Comparison of ENCODE assay signal across 15 cellular contexts in the genomic region with DNA sequence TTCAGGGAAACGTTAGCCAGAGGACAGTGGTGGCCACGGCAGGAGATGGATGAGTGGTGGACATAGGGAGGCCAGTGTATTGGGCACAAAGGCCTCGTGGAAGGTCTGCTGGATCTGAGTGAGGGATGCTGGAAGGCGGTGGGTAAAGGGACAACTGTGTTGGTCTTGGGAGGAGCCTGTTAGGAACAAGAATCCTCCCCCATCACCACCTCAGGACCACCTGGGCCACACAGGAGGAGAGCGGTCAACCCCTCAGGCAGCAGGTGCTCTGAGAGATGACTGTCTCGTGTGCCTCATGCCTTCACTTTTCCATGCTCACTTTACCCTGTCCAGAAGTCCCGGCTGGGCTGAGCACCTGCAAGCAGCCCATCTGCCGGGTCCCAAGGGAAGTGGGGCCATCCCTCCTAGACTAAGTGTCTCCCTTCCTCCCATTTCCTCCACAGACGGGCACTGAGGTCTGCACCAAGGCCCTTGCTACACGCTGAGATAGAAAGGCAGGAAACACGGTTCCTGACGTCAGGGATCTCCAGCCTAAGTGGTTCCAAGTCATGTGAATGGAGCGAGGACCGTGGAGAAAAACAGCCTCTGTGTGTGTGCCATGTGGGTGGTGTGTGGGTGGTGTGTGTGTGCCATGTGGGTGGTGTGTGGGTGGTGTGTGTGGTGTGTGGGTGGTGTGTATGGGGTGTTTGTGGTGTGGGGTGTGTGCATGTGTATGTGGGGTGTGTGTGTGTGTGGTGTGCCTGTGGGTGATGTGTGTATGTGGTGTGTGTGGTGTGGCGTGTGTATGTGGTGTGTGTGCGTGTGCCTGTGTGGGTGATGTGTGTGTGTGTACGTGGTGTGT. TPM values are rescaled to one million over a fixed set of nuclear protein-coding genes. Genes with fewer than 3 reads are reported as not detected.
DNase-seq lines count a peak whose midpoint lies in the region; ATAC-seq and TF ChIP-seq lines count a peak whose summit lies in the region.
"Had no signal": no experiment of that assay in that cellular context is flagged by ENCODE, and none has a peak within 500 bp of the region (broad histone marks: within the 10 kb centered on the region; RNA-seq: fewer than 3 reads in every experiment).

No MANE protein-coding gene starts in this region.

- H3K27ac ChIP-seq in cingulate gyrus (ENCODE audit: low read depth, low read length) = peak overlapping the region; percentile 39
- H3K27ac ChIP-seq: SJSA1, suprapubic skin had no signal

- H3K4me3 Mint-ChIP-seq in natural killer cell = no peak overlapping the region
- no peak overlapping the region for H3K4me3 Mint-ChIP-seq in natural killer cell treated with Interleukin-12 subunit alpha and Interleukin-12 subunit beta and Interleukin-15 and Interleukin-18, amount 100 ng/mL, for 72 hours
- H3K4me3 Mint-ChIP-seq: activated naive CD4-positive, alpha-beta T cell treated with anti-CD3 and anti-CD28 coated beads for 36 hours had no signal

- TF ChIP-seq CTCF in natural killer cell (IDR thresholded peaks at IDR 0.05) = no peak

- intact Hi-C loops in natural killer cell (cut with micrococcal nuclease) = no loop called here

- no peak for DNase-seq in natural killer cell
- DNase-seq in natural killer cell treated with Interleukin-12 subunit alpha and Interleukin-12 subunit beta and Interleukin-15 and Interleukin-18, amount 100 ng/mL, for 72 hours (ENCODE audit: low spot score) = no peak
- peak; percentile 71 for DNase-seq in medulla oblongata (ENCODE audit: extremely low spot score)
- DNase-seq in GM19240 (ENCODE audit: insufficient read length, low spot score) = no peak
- DNase-seq in activated effector memory CD4-positive, alpha-beta T cell treated with Interleukin-2 at 50 U/mL for 16 hours = no peak
- no peak for DNase-seq in NCI-H1694 treated with DMSO at 0.1 percent for 48 hours (lab: John Stamatoyannopoulos, UW)
- DNase-seq: activated naive CD4-positive, alpha-beta T cell treated with anti-CD3 and anti-CD28 coated beads for 36 hours; DMS53; hippocampal formation; NK-92 treated with Interleukin-12 subunit alpha and Interleukin-12 subunit beta, amount 100 ng/mL, for 24 hours; small intestine had no signal

- peaks cover 0 to 6% of the 10 kb centered on the region in 2 donors for H3K4me1 Mint-ChIP-seq in natural killer cell
- H3K4me1 Mint-ChIP-seq in natural killer cell treated with Interleukin-12 subunit alpha and Interleukin-12 subunit beta and Interleukin-15 and Interleukin-18, amount 100 ng/mL, for 72 hours (ENCODE audit: low read depth in 2 of 2) = peaks cover 5 to 7% of the 10 kb centered on the region in 2 donors

- no peaks in the 10 kb centered on the region for H3K9me3 Mint-ChIP-seq in natural killer cell
- H3K9me3 Mint-ChIP-seq in natural killer cell treated with Interleukin-12 subunit alpha and Interleukin-12 subunit beta and Interleukin-15 and Interleukin-18, amount 100 ng/mL, for 72 hours = no peaks in the 10 kb centered on the region
- H3K9me3 Mint-ChIP-seq: activated naive CD4-positive, alpha-beta T cell treated with anti-CD3 and anti-CD28 coated beads for 36 hours had no signal

- peak overlapping the region in 1 of 2 donors; percentile 67 for H3K27ac Mint-ChIP-seq in natural killer cell
- no peak overlapping the region for H3K27ac Mint-ChIP-seq in natural killer cell treated with Interleukin-12 subunit alpha and Interleukin-12 subunit beta and Interleukin-15 and Interleukin-18, amount 100 ng/mL, for 72 hours
- H3K27ac Mint-ChIP-seq: activated naive CD4-positive, alpha-beta T cell treated with anti-CD3 and anti-CD28 coated beads for 36 hours had no signal

- peaks cover 3 to 22% of the 10 kb centered on the region in 2 donors for H3K27me3 Mint-ChIP-seq in natural killer cell (ENCODE audit: low read depth in 2 of 2)
- H3K27me3 Mint-ChIP-seq in natural killer cell treated with Interleukin-12 subunit alpha and Interleukin-12 subunit beta and Interleukin-15 and Interleukin-18, amount 100 ng/mL, for 72 hours = peaks cover 7% of the 10 kb centered on the region in 2 donors

- H3K36me3 Mint-ChIP-seq in natural killer cell = no peaks in the 10 kb centered on the region
- H3K36me3 Mint-ChIP-seq in natural killer cell treated with Interleukin-12 subunit alpha and Interleukin-12 subunit beta and Interleukin-15 and Interleukin-18, amount 100 ng/mL, for 72 hours = no peaks in the 10 kb centered on the region

- peak in 2 of 3 donors; percentile 25 to 50 for ATAC-seq in natural killer cell
- ATAC-seq in natural killer cell treated with Interleukin-12 subunit alpha and Interleukin-12 subunit beta and Interleukin-15 and Interleukin-18, amount 100 ng/mL, for 72 hours = no peak
- ATAC-seq in GM18498 (IDR thresholded peaks at IDR 0.05; ENCODE audit: unreplicated experiment) = no peak

RNA-seq across cellular contexts. Expression of gene CTSH, which starts 47.8 kb away (rescaled TPM):
- total RNA-seq in natural killer cell = 10 to 100 TPM in 1 of 3 donors, 1 to 10 TPM in 2; 8.8 to 18.1 (median 9.7) TPM
- total RNA-seq in natural killer cell treated with Interleukin-12 subunit alpha and Interleukin-12 subunit beta and Interleukin-15 and Interleukin-18, amount 100 ng/mL, for 72 hours = 10 to 100 TPM; 16.1 to 25.2 TPM

Comparison
In these comparisons a context has a peak if more than half of its experiments do, and no peak if none do; other contexts are left out.
1. ATAC-seq: peak in natural killer cell (2 of 3); none in natural killer cell treated with Interleukin-12 subunit alpha and Interleukin-12 subunit beta and Interleukin-15 and Interleukin-18, amount 100 ng/mL, for 72 hours (0 of 2) and GM18498 (single experiment).